In genomic region chr9:18610956-18611355, GRCh38 we compare ENCODE assay signal across 1 cellular context.
TF ChIP-seq lines count a peak whose summit lies in the region.

No MANE protein-coding gene starts in this region.

TF ChIP-seq in WTC11, 78 proteins besides CTCF, POLR2A, EP300 and RAD21 (continued from another document):
- TF ChIP-seq E2F1 (CRISPR knock-in tag; IDR thresholded peaks at IDR 0.05) = no peak
TF ChIP-seq in WTC11: peak in this region for 0.
